In the genomic region with DNA sequence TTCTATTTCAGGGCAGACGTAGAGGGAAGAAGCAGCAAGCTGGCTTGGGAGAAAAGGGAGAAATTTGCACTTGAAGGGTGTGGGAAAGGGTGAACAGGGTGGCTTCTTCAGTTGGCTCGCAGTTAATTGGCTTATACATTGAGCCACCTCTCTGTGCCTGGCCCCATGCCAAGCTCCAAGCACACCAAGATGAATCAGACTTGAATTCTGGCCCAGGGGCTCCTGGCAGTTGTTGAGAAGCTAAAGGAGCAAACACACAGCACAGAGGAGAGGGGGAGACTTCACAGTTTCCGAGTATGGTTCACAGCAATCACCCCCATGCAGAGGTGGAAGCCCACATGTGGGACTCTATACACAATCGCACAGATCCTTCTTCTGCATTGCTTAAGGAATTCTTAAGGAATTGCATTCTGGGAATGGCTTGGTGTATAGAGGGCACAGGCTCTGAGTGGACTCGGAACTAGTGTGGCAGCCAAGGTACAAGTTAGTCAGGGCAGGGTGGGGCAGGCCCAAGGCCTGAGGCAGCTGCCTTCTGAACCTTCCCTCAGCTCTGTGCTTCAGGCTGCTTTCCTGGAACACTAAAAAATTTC, we compare ENCODE assay signal across 8 cellular contexts. TPM values are rescaled to one million over a fixed set of nuclear protein-coding genes. Genes with fewer than 3 reads are reported as not detected.
DNase-seq lines count a peak whose midpoint lies in the region; ATAC-seq, FAIRE-seq and TF ChIP-seq lines count a peak whose summit lies in the region.

No MANE protein-coding gene starts in this region.

- intact Hi-C loops in HCT116 (cut with micrococcal nuclease) (no loop called here), PC-9 (cut with micrococcal nuclease; ENCODE audit: unreplicated experiment) (loop anchor here (2.0 to 10.0 kb wide), 3 partner anchors 17 to 149 kb away; a partner anchor contains a TSS), esophagus squamous epithelium (cut with DNase I) (no loop called here)
- intact Hi-C loops in naive thymus-derived CD4-positive, alpha-beta T cell (cut with micrococcal nuclease), result loop anchor here in 1 of 2 donors (2.0 to 10.0 kb wide), 2 partner anchors 113 to 1979 kb away; no protein-coding TSS in a partner anchor

- peak overlapping the region; percentile 96 for H3K4me3 Mint-ChIP-seq in activated T-cell treated with anti-CD3 and anti-CD28 coated beads, Interleukin-2, amount 50 U/mL, for 24 hours
- peak overlapping the region; percentile 88 to 99 (median 97) for H3K4me3 Mint-ChIP-seq in naive thymus-derived CD4-positive, alpha-beta T cell
- peak overlapping the region; percentile 98 for H3K4me3 Mint-ChIP-seq in stimulated activated memory B cell treated with anti-CD40 and anti-IgM and Interleukin-4, amounts not matched to agents 10 μg/mL and 1 μg/mL and 100 μg/mL, for 72 hours

- peak; percentile 74 to 80 for ATAC-seq in A549
- ATAC-seq in HCT116, result peak; percentile 69
- ATAC-seq in naive thymus-derived CD4-positive, alpha-beta T cell, result no peak
- no peak for ATAC-seq in stimulated activated memory B cell treated with anti-CD40 and anti-IgM and Interleukin-4, amounts not matched to agents 10 μg/mL and 1 μg/mL and 100 μg/mL, for 72 hours
- ATAC-seq in GM18505 (IDR thresholded peaks at IDR 0.05; ENCODE audit: unreplicated experiment), result no peak

- H3K27me3 ChIP-seq in HCT116 (ENCODE audit: insufficient read depth, low read length), result no peaks in the 10 kb centered on the region
- no peaks in the 10 kb centered on the region for H3K27me3 ChIP-seq in PC-9 (ENCODE audit: insufficient read depth, low read depth)
- no peaks in the 10 kb centered on the region for H3K27me3 ChIP-seq in esophagus squamous epithelium
- no peaks in the 10 kb centered on the region for H3K27me3 ChIP-seq in naive thymus-derived CD4-positive, alpha-beta T cell (ENCODE audit: control insufficient read depth in 2 of 2, insufficient read depth in 2 of 2, low read length in 2 of 2)

- no peak for TF ChIP-seq CTCF in A549 (IDR thresholded peaks at IDR 0.05)
- TF ChIP-seq CTCF in HCT116 (IDR thresholded peaks at IDR 0.05 in 2 of 3, conservative IDR thresholded peaks at IDR 0.05 in 1 of 3; ENCODE audit: borderline replicate concordance in 1 of 3, insufficient read depth in 1 of 3, low read depth in 2 of 3, low read length in 2 of 3), result no peak
- no peak for TF ChIP-seq CTCF in PC-9 (conservative IDR thresholded peaks at IDR 0.05)
- no peak for TF ChIP-seq CTCF in esophagus squamous epithelium (IDR thresholded peaks at IDR 0.05)

- peak overlapping the region; percentile 99 for H3K27ac Mint-ChIP-seq in activated T-cell treated with anti-CD3 and anti-CD28 coated beads, Interleukin-2, amount 50 U/mL, for 24 hours
- peak overlapping the region; percentile 92 to 99 (median 98) for H3K27ac Mint-ChIP-seq in naive thymus-derived CD4-positive, alpha-beta T cell
- H3K27ac Mint-ChIP-seq in stimulated activated memory B cell treated with anti-CD40 and anti-IgM and Interleukin-4, amounts not matched to agents 10 μg/mL and 1 μg/mL and 100 μg/mL, for 72 hours, result peak overlapping the region; percentile 85

- H3K9me2 ChIP-seq in HCT116 (ENCODE audit: insufficient read depth), result no peaks in the 10 kb centered on the region
- no peaks in the 10 kb centered on the region for H3K9me2 ChIP-seq in PC-9 (ENCODE audit: insufficient read depth)

- no peaks in the 10 kb centered on the region for H3K36me3 ChIP-seq in HCT116 (ENCODE audit: control insufficient read depth in 1 of 2, insufficient read depth in 2 of 2, low read length in 2 of 2)
- 0 out of 2 replicates have a peak, but pooled peaks cover 4% of the 10 kb centered on the region for H3K36me3 ChIP-seq in PC-9 (ENCODE audit: low read depth)
- H3K36me3 ChIP-seq in esophagus squamous epithelium, result no peaks in the 10 kb centered on the region
- H3K36me3 ChIP-seq in naive thymus-derived CD4-positive, alpha-beta T cell (ENCODE audit: control insufficient read depth in 2 of 3, insufficient read depth in 3 of 3, low read length in 3 of 3), result peaks cover 0 to 5% (median 0%) of the 10 kb centered on the region in 3 experiments

- POLR2A ChIA-PET in A549 (lab: Yijun Ruan, JAX) (interaction anchor here (0.6 to 1.2 kb wide), 3 partner anchors 34 to 72 kb away, joined by 3 to 11 read pairs (median 4); a partner anchor contains a TSS), HCT116 (lab: Charles Lee) (interaction anchor here (1.1 to 1.5 kb wide), 3 partner anchors 11 to 18 kb away, joined by 3 to 4 read pairs (median 3); no protein-coding TSS in a partner anchor), PC-9 (lab: Charles Lee; ENCODE audit: unreplicated experiment) (interaction anchor here (0.5 to 0.6 kb wide), 4 partner anchors 22 to 653 kb away, joined by 3 to 9 read pairs (median 6); a partner anchor contains a TSS)
- POLR2A ChIA-PET in naive thymus-derived CD4-positive, alpha-beta T cell (lab: Charles Lee), result interaction anchor here (0.9 to 10.9 kb wide), 6 partner anchors 7 to 34 kb away, joined by 3 to 103 read pairs (median 14); a partner anchor contains a TSS

- H3K27ac ChIP-seq in A549, result peak overlapping the region; percentile 96
- H3K27ac ChIP-seq in HCT116 (ENCODE audit: low read depth, low read length), result peak overlapping the region; percentile 70
- H3K27ac ChIP-seq in PC-9, result peak overlapping the region; percentile 94
- H3K27ac ChIP-seq in esophagus squamous epithelium, result peak overlapping the region; percentile 90 to 96 (median 93)
- peak overlapping the region; percentile 76 for H3K27ac ChIP-seq in naive thymus-derived CD4-positive, alpha-beta T cell (ENCODE audit: low read depth, low read length)

- CTCF ChIA-PET in A549 (lab: Yijun Ruan, JAX) (interaction anchor here (1.5 kb wide), 1 partner anchor 33 kb away, joined by 4 read pairs; no protein-coding TSS in a partner anchor), HCT116 (lab: Charles Lee) (interaction anchor here (0.7 kb wide), 1 partner anchor 316 kb away, joined by 3 read pairs; no protein-coding TSS in a partner anchor), PC-9 (lab: Charles Lee) (interaction anchor here (0.7 to 1.2 kb wide), 2 partner anchors 20 to 779 kb away, joined by 7 to 11 read pairs; no protein-coding TSS in a partner anchor)
- CTCF ChIA-PET in naive thymus-derived CD4-positive, alpha-beta T cell (lab: Charles Lee), result no interaction called here

- H3K36me3 Mint-ChIP-seq in activated T-cell treated with anti-CD3 and anti-CD28 coated beads, Interleukin-2, amount 50 U/mL, for 24 hours (ENCODE audit: low read depth), result peaks cover 57% of the 10 kb centered on the region
- peaks cover 0 to 44% (median 17%) of the 10 kb centered on the region in 5 donors for H3K36me3 Mint-ChIP-seq in naive thymus-derived CD4-positive, alpha-beta T cell
- peaks cover 18% of the 10 kb centered on the region for H3K36me3 Mint-ChIP-seq in stimulated activated memory B cell treated with anti-CD40 and anti-IgM and Interleukin-4, amounts not matched to agents 10 μg/mL and 1 μg/mL and 100 μg/mL, for 72 hours

- peaks cover 71% of the 10 kb centered on the region for H3K4me1 Mint-ChIP-seq in activated T-cell treated with anti-CD3 and anti-CD28 coated beads, Interleukin-2, amount 50 U/mL, for 24 hours (ENCODE audit: low read depth)
- H3K4me1 Mint-ChIP-seq in naive thymus-derived CD4-positive, alpha-beta T cell, result peaks cover 53 to 74% (median 66%) of the 10 kb centered on the region in 7 donors
- peaks cover 66% of the 10 kb centered on the region for H3K4me1 Mint-ChIP-seq in stimulated activated memory B cell treated with anti-CD40 and anti-IgM and Interleukin-4, amounts not matched to agents 10 μg/mL and 1 μg/mL and 100 μg/mL, for 72 hours

- TF ChIP-seq RAD21 in A549 (conservative IDR thresholded peaks at IDR 0.05 in 1 of 2, IDR thresholded peaks at IDR 0.05 in 1 of 2), result no peak
- TF ChIP-seq RAD21 in HCT116 (IDR thresholded peaks at IDR 0.05; ENCODE audit: low read depth), result 0 out of 2 replicates have a peak, but pooled peaks have one; percentile 8

- H3K4me1 ChIP-seq in A549, result peaks cover 69% of the 10 kb centered on the region
- H3K4me1 ChIP-seq in HCT116 (ENCODE audit: control insufficient read depth in 1 of 2, insufficient read depth in 2 of 2, low read length in 2 of 2), result peaks cover 33 to 79% of the 10 kb centered on the region in 2 experiments
- peaks cover 82% of the 10 kb centered on the region for H3K4me1 ChIP-seq in PC-9 (replicated peaks; ENCODE audit: insufficient read depth)
- peaks cover 59 to 92% (median 75%) of the 10 kb centered on the region in 3 donors for H3K4me1 ChIP-seq in esophagus squamous epithelium
- peaks cover 64 to 66% of the 10 kb centered on the region in 2 donors for H3K4me1 ChIP-seq in naive thymus-derived CD4-positive, alpha-beta T cell (ENCODE audit: control insufficient read depth in 2 of 2, insufficient read depth in 2 of 2, low read length in 2 of 2)

- DNase-seq in A549 (ENCODE audit: low read depth in 1 of 2, low spot score in 1 of 2), result peak; percentile 36 to 84
- DNase-seq in HCT116 (ENCODE audit: low read depth, low spot score), result peak; percentile 72
- peak; percentile 87 to 88 for DNase-seq in PC-9
- peak; percentile 82 for DNase-seq in activated T-cell treated with anti-CD3 and anti-CD28 coated beads, Interleukin-2, amount 50 U/mL, for 24 hours
- DNase-seq in esophagus squamous epithelium (lab: John Stamatoyannopoulos, UW), result peak; percentile 11
- peak in 5 of 9 donors; percentile 27 to 62 (median 40) for DNase-seq in naive thymus-derived CD4-positive, alpha-beta T cell

- no peaks in the 10 kb centered on the region for H3K27me3 Mint-ChIP-seq in activated T-cell treated with anti-CD3 and anti-CD28 coated beads, Interleukin-2, amount 50 U/mL, for 24 hours
- H3K27me3 Mint-ChIP-seq in naive thymus-derived CD4-positive, alpha-beta T cell, result no peaks in the 10 kb centered on the region
- no peaks in the 10 kb centered on the region for H3K27me3 Mint-ChIP-seq in stimulated activated memory B cell treated with anti-CD40 and anti-IgM and Interleukin-4, amounts not matched to agents 10 μg/mL and 1 μg/mL and 100 μg/mL, for 72 hours

- peak overlapping the region; percentile 77 for H3K9ac ChIP-seq in HCT116 (ENCODE audit: low read length)

- peak overlapping the region; percentile 19 for H2AFZ ChIP-seq in HCT116 (ENCODE audit: low read depth, low read length, poor library complexity, severe bottlenecking)
- peak overlapping the region; percentile 79 for H2AFZ ChIP-seq in PC-9

- FAIRE-seq in A549 (lab: Jason Lieb, UNC), result no peak

- peaks cover 52% of the 10 kb centered on the region for H3F3A ChIP-seq in PC-9 (ENCODE audit: insufficient read depth, low read depth)

- no peak for TF ChIP-seq EP300 in A549 (IDR thresholded peaks at IDR 0.05)

- H3K9me3 ChIP-seq in A549, result no peaks in the 10 kb centered on the region
- H3K9me3 ChIP-seq in HCT116 (ENCODE audit: control insufficient read depth in 1 of 2, insufficient read depth in 1 of 2, low read depth in 1 of 2, low read length in 2 of 2), result no peaks in the 10 kb centered on the region
- H3K9me3 ChIP-seq in PC-9 (ENCODE audit: insufficient read depth, low read depth), result no peaks in the 10 kb centered on the region
- H3K9me3 ChIP-seq in esophagus squamous epithelium, result no peaks in the 10 kb centered on the region
- H3K9me3 ChIP-seq in naive thymus-derived CD4-positive, alpha-beta T cell (ENCODE audit: control insufficient read depth in 2 of 3, low read length in 3 of 3), result no peaks in the 10 kb centered on the region

- peaks cover 38% of the 10 kb centered on the region for H3K79me2 ChIP-seq in HCT116 (ENCODE audit: insufficient read depth, low read length)
- peaks cover 45% of the 10 kb centered on the region for H3K79me2 ChIP-seq in PC-9 (ENCODE audit: low read depth)

- TF ChIP-seq POLR2A in A549 (IDR thresholded peaks at IDR 0.05; ENCODE audit: low read length), result no peak
- TF ChIP-seq POLR2A in HCT116 (IDR thresholded peaks at IDR 0.05; ENCODE audit: borderline replicate concordance, extremely low read depth, insufficient read depth, insufficient read length), result no peak
- TF ChIP-seq POLR2A in esophagus squamous epithelium (IDR thresholded peaks at IDR 0.05), result peak in 1 of 4 donors; percentile 46
- no peak for TF ChIP-seq POLR2A in GM18505 (IDR thresholded peaks at IDR 0.05; ENCODE audit: borderline replicate concordance, extremely low read depth, insufficient read depth, insufficient read length)

- RAD21 ChIA-PET in HCT116 (lab: Charles Lee; ENCODE audit: low non-redundant PET in 1 of 2, low total read pairs in 2 of 2, uncharacterized antibody in 2 of 2, unreplicated experiment in 2 of 2), result no interaction called here

- H3K4me2 ChIP-seq in A549 (peak overlapping the region; percentile 95), HCT116 (ENCODE audit: low read length) (peak overlapping the region; percentile 85), PC-9 (peak overlapping the region; percentile 99)

- no peaks in the 10 kb centered on the region for H3K9me3 Mint-ChIP-seq in activated T-cell treated with anti-CD3 and anti-CD28 coated beads, Interleukin-2, amount 50 U/mL, for 24 hours
- H3K9me3 Mint-ChIP-seq in naive thymus-derived CD4-positive, alpha-beta T cell, result peaks cover 0 to 2% (median 0%) of the 10 kb centered on the region in 11 donors
- H3K9me3 Mint-ChIP-seq in stimulated activated memory B cell treated with anti-CD40 and anti-IgM and Interleukin-4, amounts not matched to agents 10 μg/mL and 1 μg/mL and 100 μg/mL, for 72 hours, result no peaks in the 10 kb centered on the region

- H4K20me1 ChIP-seq in HCT116 (ENCODE audit: insufficient read depth) (no peaks in the 10 kb centered on the region), PC-9 (ENCODE audit: insufficient read depth) (no peaks in the 10 kb centered on the region)

- WGBS in A549 (ENCODE audit: missing lambda C conversion rate), result 0% methylated on average over 5 of the region's 5 CpGs
- WGBS in esophagus squamous epithelium, 2 donors, result 0 to 3% methylated on average over 4 of the region's 5 CpGs

- BruUV-seq in HCT116 (replicated peaks; lab: Mats Ljungman, UMichigan) (no TSS peak), PC-9 (replicated peaks; lab: Mats Ljungman, UMichigan) (no TSS peak)

- H3K4me3 ChIP-seq in A549 (peak overlapping the region; percentile 62), HCT116 (replicated peaks in 1 of 2; ENCODE audit: low read depth in 1 of 2, low read length in 2 of 2) (peak overlapping the region; percentile 80 to 84), PC-9 (peak overlapping the region; percentile 74), esophagus squamous epithelium (peak overlapping the region; percentile 51 to 90 (median 76))
- H3K4me3 ChIP-seq in naive thymus-derived CD4-positive, alpha-beta T cell (ENCODE audit: low read length), result peak overlapping the region; percentile 89

RNA-seq across cellular contexts. Expression of a gene that starts 1.5 kb away (rescaled TPM):
- 86.6 and 109 TPM in 2 replicates for polyA plus RNA-seq in A549 (2011; rRNA removed)
- 31.8 and 36.1 TPM in 2 replicates for polyA plus RNA-seq in A549 (2012; cell fraction: cytosol; rRNA removed)
- 25.5 and 26.0 TPM in 2 replicates for polyA plus RNA-seq in A549 (2012; cell fraction: nucleus; rRNA removed)
- 73.8 to 78.7 TPM (median 76.9 TPM) in 3 replicates for polyA plus RNA-seq in A549 (2017; fragmentation: RNase III; extraction: RNeasy Plus Mini Kit Qiagen cat#74134 plus additional on column Dnase treatment)
- 50.4 and 67.8 TPM in 2 replicates for polyA minus RNA-seq in A549 (2011; rRNA and poly(A)+ RNA removed)
- total RNA-seq in HCT116 (2021; ENCODE audit: unreplicated experiment), result 30.0 TPM
- polyA plus RNA-seq in HCT116 (2012), result 27.6 and 31.4 TPM in 2 replicates
- total RNA-seq in PC-9 (2021), result 35.6 and 45.7 TPM in 2 replicates
- 100 to 1,000 TPM in 1 of 4 donors, 10 to 100 TPM in 3; 35.9 to 101 (median 63.0) TPM for total RNA-seq in esophagus squamous epithelium
- 100 to 1,000 TPM in 4 of 5 experiments, 10 to 100 TPM in 1; 75.8 to 226 (median 119) TPM for total RNA-seq in naive thymus-derived CD4-positive, alpha-beta T cell
- 100 to 1,000 TPM; 330 to 457 TPM for polyA plus RNA-seq in naive thymus-derived CD4-positive, alpha-beta T cell

RNA-seq across cellular contexts. Expression of a gene that starts 6.1 kb away (rescaled TPM):
- 54.0 and 62.7 TPM in 2 replicates for polyA plus RNA-seq in A549 (2011; rRNA removed)
- polyA plus RNA-seq in A549 (2012; cell fraction: cytosol; rRNA removed), result 19.3 and 20.9 TPM in 2 replicates
- 11.5 and 15.9 TPM in 2 replicates for polyA plus RNA-seq in A549 (2012; cell fraction: nucleus; rRNA removed)
- 41.9 to 54.6 TPM (median 50.0 TPM) in 3 replicates for polyA plus RNA-seq in A549 (2017; fragmentation: RNase III; extraction: RNeasy Plus Mini Kit Qiagen cat#74134 plus additional on column Dnase treatment)
- 11.5 and 18.7 TPM in 2 replicates for polyA minus RNA-seq in A549 (2011; rRNA and poly(A)+ RNA removed)
- total RNA-seq in HCT116 (2021; ENCODE audit: unreplicated experiment), result 45.6 TPM
- polyA plus RNA-seq in HCT116 (2012), result 18.8 and 23.5 TPM in 2 replicates
- total RNA-seq in PC-9 (2021), result 75.3 and 88.8 TPM in 2 replicates
- total RNA-seq in esophagus squamous epithelium, result 10 to 100 TPM; 33.3 to 63.3 (median 52.7) TPM
- 100 to 1,000 TPM in 1 of 5 experiments, 10 to 100 TPM in 4; 51.1 to 120 (median 70.8) TPM for total RNA-seq in naive thymus-derived CD4-positive, alpha-beta T cell
- 10 to 100 TPM; 36.6 to 44.8 TPM for polyA plus RNA-seq in naive thymus-derived CD4-positive, alpha-beta T cell

RNA-seq across cellular contexts. Expression of a gene that starts 34.1 kb away (rescaled TPM):
- polyA plus RNA-seq in A549 (2011; rRNA removed), result 13.9 and 17.2 TPM in 2 replicates
- polyA plus RNA-seq in A549 (2012; cell fraction: cytosol; rRNA removed), result 2.2 and 2.4 TPM in 2 replicates
- 1.6 and 1.8 TPM in 2 replicates for polyA plus RNA-seq in A549 (2012; cell fraction: nucleus; rRNA removed)
- polyA plus RNA-seq in A549 (2017; fragmentation: RNase III; extraction: RNeasy Plus Mini Kit Qiagen cat#74134 plus additional on column Dnase treatment), result 13.7 to 16.1 TPM (median 15.3 TPM) in 3 replicates
- 8.2 and 9.3 TPM in 2 replicates for polyA minus RNA-seq in A549 (2011; rRNA and poly(A)+ RNA removed)
- 27.3 TPM for total RNA-seq in HCT116 (2021; ENCODE audit: unreplicated experiment)
- 16.6 and 29.0 TPM in 2 replicates for polyA plus RNA-seq in HCT116 (2012)
- total RNA-seq in PC-9 (2021), result 34.5 and 35.5 TPM in 2 replicates
- 10 to 100 TPM; 13.3 to 30.1 (median 19.4) TPM for total RNA-seq in esophagus squamous epithelium
- total RNA-seq in naive thymus-derived CD4-positive, alpha-beta T cell, result 10 to 100 TPM; 41.3 to 71.8 (median 52.8) TPM
- 10 to 100 TPM; 36.1 to 37.8 TPM for polyA plus RNA-seq in naive thymus-derived CD4-positive, alpha-beta T cell

RNA-seq across cellular contexts. Expression of a gene that starts 36.2 kb away (rescaled TPM):
- polyA plus RNA-seq in A549 (2011; rRNA removed) (not detected in 2 replicates), A549 (2017; fragmentation: RNase III; extraction: RNeasy Plus Mini Kit Qiagen cat#74134 plus additional on column Dnase treatment) (not detected in 3 replicates)
- polyA plus RNA-seq in A549 (2012; cell fraction: cytosol; rRNA removed), result not detected in 2 replicates
- polyA plus RNA-seq in A549 (2012; cell fraction: nucleus; rRNA removed), result not detected in 2 replicates
- not detected in 2 replicates for polyA minus RNA-seq in A549 (2011; rRNA and poly(A)+ RNA removed)
- total RNA-seq in HCT116 (2021; ENCODE audit: unreplicated experiment) (not detected), PC-9 (2021) (not detected in 2 replicates), esophagus squamous epithelium (under 1 TPM in 1 of 4 donors, not detected in 3; under 0.01 TPM)
- polyA plus RNA-seq in HCT116 (2012), result not detected in 2 replicates
- total RNA-seq in naive thymus-derived CD4-positive, alpha-beta T cell, result not detected
- polyA plus RNA-seq in naive thymus-derived CD4-positive, alpha-beta T cell, result under 1 TPM in 1 of 2 donors, not detected in 1; 0.05 TPM

Comparison
In these comparisons a context has a peak if more than half of its experiments do, and no peak if none do; other contexts are left out.
1. ATAC-seq: peak in A549 (2 of 2) and HCT116 (single experiment); none in naive thymus-derived CD4-positive, alpha-beta T cell (single experiment), stimulated activated memory B cell treated with anti-CD40 and anti-IgM and Interleukin-4, amounts not matched to agents 10 μg/mL and 1 μg/mL and 100 μg/mL, for 72 hours (single experiment) and GM18505 (single experiment).
2. DNase-seq: peak in every context shown above with its lines; median percentile 88 in PC-9; 82 in activated T-cell treated with anti-CD3 and anti-CD28 coated beads, Interleukin-2, amount 50 U/mL, for 24 hours; 72 in HCT116; 60 in A549; 40 in naive thymus-derived CD4-positive, alpha-beta T cell; 11 in esophagus squamous epithelium.
3. Peak in every context shown above with its lines, with median percentiles within 50 percentile points of each other: H3K27ac ChIP-seq, H3K4me2 ChIP-seq, H3K4me3 ChIP-seq, H3K27ac Mint-ChIP-seq and H3K4me3 Mint-ChIP-seq.